8 cellular contexts compared by ENCODE assay signal in genomic region chr9:121222524-121223171, GRCh38. TPM values are rescaled to one million over a fixed set of nuclear protein-coding genes. Genes with fewer than 3 reads are reported as not detected.
A peak's percentile ranks its signal among the peaks of the same experiment; 100 is the strongest.
DNase-seq lines count a peak whose midpoint lies in the region; ATAC-seq, FAIRE-seq and TF ChIP-seq lines count a peak whose summit lies in the region.

No MANE protein-coding gene starts in this region.

- H3K4me3 Mint-ChIP-seq in activated naive CD4-positive, alpha-beta T cell treated with anti-CD3 and anti-CD28 coated beads for 36 hours = no peak overlapping the region

- no peak overlapping the region for H3K4me3 ChIP-seq in small intestine (ENCODE audit: low read depth in 1 of 2, low read length in 2 of 2)

- WGBS in small intestine, 3 donors = 62 to 65% (median 64%) methylated on average over 11 to 12 of the region's 12 CpGs

- TF ChIP-seq CTCF in foreskin keratinocyte (conservative IDR thresholded peaks at IDR 0.05) = peak; percentile 87

- intact Hi-C loops in activated naive CD4-positive, alpha-beta T cell treated with anti-CD3 and anti-CD28 coated beads for 36 hours (cut with micrococcal nuclease) = no loop called here

- no peaks in the 10 kb centered on the region for H3K27me3 Mint-ChIP-seq in activated naive CD4-positive, alpha-beta T cell treated with anti-CD3 and anti-CD28 coated beads for 36 hours (ENCODE audit: low read depth)

- H3K4me1 Mint-ChIP-seq in activated naive CD4-positive, alpha-beta T cell treated with anti-CD3 and anti-CD28 coated beads for 36 hours (ENCODE audit: low read depth) = no peaks in the 10 kb centered on the region

- no peak overlapping the region for H3K27ac Mint-ChIP-seq in activated naive CD4-positive, alpha-beta T cell treated with anti-CD3 and anti-CD28 coated beads for 36 hours

- DNase-seq in COLO829 (ENCODE audit: low spot score) (peak; percentile 61), SK-MEL-5 (ENCODE audit: low read depth, low spot score) (peak; percentile 92), foreskin keratinocyte (no peak), small intestine (peak; percentile 43), DMS114 treated with DMSO at 0.1 percent for 48 hours (lab: John Stamatoyannopoulos, UW; ENCODE audit: unreplicated experiment) (no peak), urothelium cell line (ENCODE audit: low spot score) (no peak)
- DNase-seq in activated naive CD4-positive, alpha-beta T cell treated with anti-CD3 and anti-CD28 coated beads for 36 hours = no peak

- peak; percentile 33 for ATAC-seq in foreskin keratinocyte

- no peak for TF ChIP-seq EP300 in Ishikawa (IDR thresholded peaks at IDR 0.05; ENCODE audit: borderline replicate concordance)

- CTCF ChIA-PET in activated naive CD4-positive, alpha-beta T cell treated with anti-CD3 and anti-CD28 coated beads for 36 hours (lab: Charles Lee) = interaction anchor here (0.6 to 2.9 kb wide), 7 partner anchors 8 to 1333 kb away, joined by 3 to 12 read pairs (median 4); no protein-coding TSS in a partner anchor

- FAIRE-seq in small intestine (lab: Jason Lieb, UNC) (no peak), urothelium cell line (lab: Jason Lieb, UNC) (no peak)

- in situ Hi-C loops in SK-MEL-5 (cut with HindIII; ENCODE audit: low pct_unique_long_range_greater_than_20kb, low sequenced_read_pairs) = no loop called here

- H3K4me1 ChIP-seq in foreskin keratinocyte (peaks cover 14% of the 10 kb centered on the region), small intestine (ENCODE audit: control insufficient read depth in 2 of 2, insufficient read depth in 1 of 2, low read depth in 1 of 2, low read length in 1 of 2) (no peaks in the 10 kb centered on the region)

- no peaks in the 10 kb centered on the region for H3K36me3 Mint-ChIP-seq in activated naive CD4-positive, alpha-beta T cell treated with anti-CD3 and anti-CD28 coated beads for 36 hours (ENCODE audit: low read depth)

- peak; percentile 66 for TF ChIP-seq RAD21 in Ishikawa (IDR thresholded peaks at IDR 0.05; ENCODE audit: low read depth)

- H3K27ac ChIP-seq in foreskin keratinocyte = no peak overlapping the region
- H3K27ac ChIP-seq in small intestine (ENCODE audit: low read depth in 1 of 2, low read length in 1 of 2) = no peak overlapping the region

- H3K9me3 ChIP-seq in small intestine (ENCODE audit: control insufficient read depth, low read depth) = no peaks in the 10 kb centered on the region

- H3K36me3 ChIP-seq in small intestine (ENCODE audit: control insufficient read depth in 2 of 2, insufficient read depth in 2 of 2, low read length in 2 of 2) = no peaks in the 10 kb centered on the region

- H3K27me3 ChIP-seq in foreskin keratinocyte (no peaks in the 10 kb centered on the region), small intestine (ENCODE audit: control insufficient read depth in 2 of 2, insufficient read depth in 2 of 2, low read length in 2 of 2) (no peaks in the 10 kb centered on the region)

- no peaks in the 10 kb centered on the region for H3K9me3 Mint-ChIP-seq in activated naive CD4-positive, alpha-beta T cell treated with anti-CD3 and anti-CD28 coated beads for 36 hours

TF ChIP-seq in Ishikawa, 13 proteins besides CTCF, POLR2A, EP300 and RAD21:
- TF ChIP-seq CREB1 (IDR thresholded peaks at IDR 0.05; ENCODE audit: low read depth) (no peak), NFIC (IDR thresholded peaks at IDR 0.05) (peak; percentile 62), USF1 (IDR thresholded peaks at IDR 0.05) (no peak)
TF ChIP-seq in Ishikawa: peak in this region for 1.

RNA-seq across cellular contexts. Expression of gene RAB14, which starts 21.0 kb away (rescaled TPM):
- total RNA-seq in SK-MEL-5 (2014; rRNA removed; shearing (Covaris generic)) = 29.8 and 33.7 TPM in 2 replicates
- polyA plus RNA-seq in SK-MEL-5 (2015; cell fraction: cytosol; rRNA removed) = 44.3 and 51.3 TPM in 2 replicates
- polyA plus RNA-seq in SK-MEL-5 (2015; cell fraction: nucleus; rRNA removed) = 34.9 TPM in 2 replicates
- total RNA-seq in foreskin keratinocyte = 45.1 and 46.3 TPM in 2 replicates
- polyA plus RNA-seq in foreskin keratinocyte (24.9 and 29.1 TPM in 2 replicates), small intestine (10 to 100 TPM; 36.3 to 41.8 (median 39.4) TPM)
- 10 to 100 TPM; 61.1 to 64.2 TPM for total RNA-seq in activated naive CD4-positive, alpha-beta T cell treated with anti-CD3 and anti-CD28 coated beads for 36 hours

RNA-seq across cellular contexts. Expression of gene GSN, which starts 45.3 kb away (rescaled TPM):
- total RNA-seq in SK-MEL-5 (2014; rRNA removed; shearing (Covaris generic)) = 343 and 358 TPM in 2 replicates
- polyA plus RNA-seq in SK-MEL-5 (2015; cell fraction: cytosol; rRNA removed) = 425 and 531 TPM in 2 replicates
- polyA plus RNA-seq in SK-MEL-5 (2015; cell fraction: nucleus; rRNA removed) = 175 and 210 TPM in 2 replicates
- total RNA-seq in foreskin keratinocyte = 124 and 235 TPM in 2 replicates
- polyA plus RNA-seq in foreskin keratinocyte (97.5 and 176 TPM in 2 replicates), small intestine (100 to 1,000 TPM; 196 to 380 (median 205) TPM)
- total RNA-seq in activated naive CD4-positive, alpha-beta T cell treated with anti-CD3 and anti-CD28 coated beads for 36 hours = 1 to 10 TPM; 1.1 to 1.2 TPM

Comparison
In these comparisons a context has a peak if more than half of its experiments do, and no peak if none do; other contexts are left out.
1. DNase-seq: peak in COLO829 (single experiment), SK-MEL-5 (single experiment) and small intestine (single experiment); none in foreskin keratinocyte (0 of 2), activated naive CD4-positive, alpha-beta T cell treated with anti-CD3 and anti-CD28 coated beads for 36 hours (single experiment), DMS114 treated with DMSO at 0.1 percent for 48 hours (single experiment) and urothelium cell line (single experiment).
2. RNA of gene GSN, which starts 45.3 kb away (total RNA-seq): 343 to 358 TPM in SK-MEL-5 and 124 to 235 TPM in foreskin keratinocyte; 1.1 to 1.2 TPM in activated naive CD4-positive, alpha-beta T cell treated with anti-CD3 and anti-CD28 coated beads for 36 hours; every median in the first group is over 10 times any median in the second.